8 cellular contexts compared by ENCODE assay signal in genomic region chr3:48990636-48991421, GRCh38. TPM values are rescaled to one million over a fixed set of nuclear protein-coding genes. Genes with fewer than 3 reads are reported as not detected.
DNase-seq lines count a peak whose midpoint lies in the region; ATAC-seq and TF ChIP-seq lines count a peak whose summit lies in the region.

No MANE protein-coding gene starts in this region.

- no peaks in the 10 kb centered on the region for H3K27me3 Mint-ChIP-seq in activated naive CD8-positive, alpha-beta T cell treated with anti-CD3 and anti-CD28 coated beads, Interleukin-2, amount 50 U/mL, for 24 hours

- peak overlapping the region; percentile 71 for H3K4me3 ChIP-seq in BE2C (ENCODE audit: low read depth, low read length)
- H3K4me3 ChIP-seq in iPS-11a (ENCODE audit: low read depth, low read length) = peak overlapping the region; percentile 82
- H3K4me3 ChIP-seq in skin epidermis = peak overlapping the region; percentile 53 to 93 (median 78)

- H3K27ac Mint-ChIP-seq in activated naive CD8-positive, alpha-beta T cell treated with anti-CD3 and anti-CD28 coated beads, Interleukin-2, amount 50 U/mL, for 24 hours = peak overlapping the region; percentile 88

- peaks cover 41% of the 10 kb centered on the region for H3K4me1 Mint-ChIP-seq in activated naive CD8-positive, alpha-beta T cell treated with anti-CD3 and anti-CD28 coated beads, Interleukin-2, amount 50 U/mL, for 24 hours

- peak overlapping the region in 20 of 21 experiments; percentile 56 to 95 (median 86) for H3K27ac ChIP-seq in skin epidermis

- no peak for TF ChIP-seq CTCF in BE2C (IDR thresholded peaks at IDR 0.05; ENCODE audit: low read depth, low read length)

- in situ Hi-C loops in KBM-7 (cut with MboI; ENCODE audit: low pct_unique_long_range_greater_than_20kb, low sequenced_read_pairs) = no loop called here

- H3K4me3 Mint-ChIP-seq in activated naive CD8-positive, alpha-beta T cell treated with anti-CD3 and anti-CD28 coated beads, Interleukin-2, amount 50 U/mL, for 24 hours = peak overlapping the region; percentile 88

- H3K9me3 Mint-ChIP-seq in activated naive CD8-positive, alpha-beta T cell treated with anti-CD3 and anti-CD28 coated beads, Interleukin-2, amount 50 U/mL, for 24 hours = no peaks in the 10 kb centered on the region

- no peaks in the 10 kb centered on the region for H3K9me3 ChIP-seq in BE2C

- ATAC-seq in GM18502 (IDR thresholded peaks at IDR 0.05; ENCODE audit: poor library complexity, unreplicated experiment) (peak; percentile 24), HG03571 (IDR thresholded peaks at IDR 0.05; ENCODE audit: unreplicated experiment) (no peak)
- ATAC-seq in activated naive CD8-positive, alpha-beta T cell treated with anti-CD3 and anti-CD28 coated beads, Interleukin-2, amount 50 U/mL, for 24 hours = no peak

- peaks cover 7% of the 10 kb centered on the region for H3K36me3 Mint-ChIP-seq in activated naive CD8-positive, alpha-beta T cell treated with anti-CD3 and anti-CD28 coated beads, Interleukin-2, amount 50 U/mL, for 24 hours (ENCODE audit: low read depth)

- no peaks in the 10 kb centered on the region for H3K27me3 ChIP-seq in BE2C

- H3K4me1 ChIP-seq in BE2C = no peaks in the 10 kb centered on the region

- H3K36me3 ChIP-seq in BE2C = no peaks in the 10 kb centered on the region

- DNase-seq in BE2C (peak; percentile 41), KBM-7 (peak; percentile 53), NAMALWA (ENCODE audit: low spot score) (no peak)
- peak; percentile 44 for DNase-seq in activated naive CD8-positive, alpha-beta T cell treated with anti-CD3 and anti-CD28 coated beads, Interleukin-2, amount 50 U/mL, for 24 hours

RNA-seq across cellular contexts. Expression of gene P4HTM, which starts 0.8 kb away (rescaled TPM):
- 18.3 TPM for polyA plus RNA-seq in BE2C (2012; ENCODE audit: insufficient read depth, insufficient read length, low read depth)

RNA-seq across cellular contexts. Expression of gene WDR6, which starts 16.4 kb away (rescaled TPM):
- 203 TPM for polyA plus RNA-seq in BE2C (2012; ENCODE audit: insufficient read depth, insufficient read length, low read depth)

RNA-seq across cellular contexts. Expression of gene DALRD3, which starts 27.6 kb away (rescaled TPM):
- 25.8 TPM for polyA plus RNA-seq in BE2C (2012; ENCODE audit: insufficient read depth, insufficient read length, low read depth)

RNA-seq across cellular contexts. Expression of gene NDUFAF3, which starts 31.1 kb away (rescaled TPM):
- polyA plus RNA-seq in BE2C (2012; ENCODE audit: insufficient read depth, insufficient read length, low read depth) = 197 TPM

RNA-seq across cellular contexts. Expression of gene IMPDH2, which starts 38.4 kb away (rescaled TPM):
- polyA plus RNA-seq in BE2C (2012; ENCODE audit: insufficient read depth, insufficient read length, low read depth) = 68.3 TPM
